ENCODE assay signal across 1 cellular context in the genomic region with DNA sequence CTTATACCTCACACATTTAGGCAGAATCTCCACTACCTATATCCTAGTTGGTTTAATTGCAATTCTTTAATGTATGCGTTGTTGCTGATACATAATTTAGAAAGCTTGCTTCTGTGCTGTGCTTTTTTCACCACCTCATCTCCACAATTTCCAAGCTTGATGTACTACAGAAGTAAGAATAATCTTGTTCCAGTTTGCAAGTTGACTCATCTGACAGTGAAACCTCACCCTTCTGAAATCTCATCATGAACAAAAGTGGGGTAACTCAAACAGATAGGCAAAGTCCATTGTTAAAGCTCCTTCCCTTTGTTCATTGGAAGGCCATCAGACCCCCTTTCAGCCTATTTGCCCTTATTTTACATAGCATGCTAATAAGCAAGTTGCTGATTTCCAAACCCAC.
TF ChIP-seq lines count a peak whose summit lies in the region.

No MANE protein-coding gene starts in this region.

TF ChIP-seq in SK-N-SH treated with all-trans-retinoic acid at 6 μM for 48 hours, 23 proteins besides CTCF, POLR2A, EP300 and RAD21 (continued from another document):
- TF ChIP-seq, protein P1, sequence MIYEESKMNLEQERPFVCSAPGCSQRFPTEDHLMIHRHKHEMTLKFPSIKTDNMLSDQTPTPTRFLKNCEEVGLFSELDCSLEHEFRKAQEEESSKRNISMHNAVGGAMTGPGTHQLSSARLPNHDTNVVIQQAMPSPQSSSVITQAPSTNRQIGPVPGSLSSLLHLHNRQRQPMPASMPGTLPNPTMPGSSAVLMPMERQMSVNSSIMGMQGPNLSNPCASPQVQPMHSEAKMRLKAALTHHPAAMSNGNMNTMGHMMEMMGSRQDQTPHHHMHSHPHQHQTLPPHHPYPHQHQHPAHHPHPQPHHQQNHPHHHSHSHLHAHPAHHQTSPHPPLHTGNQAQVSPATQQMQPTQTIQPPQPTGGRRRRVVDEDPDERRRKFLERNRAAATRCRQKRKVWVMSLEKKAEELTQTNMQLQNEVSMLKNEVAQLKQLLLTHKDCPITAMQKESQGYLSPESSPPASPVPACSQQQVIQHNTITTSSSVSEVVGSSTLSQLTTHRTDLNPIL (CRISPR knock-in tag; IDR thresholded peaks at IDR 0.05; ENCODE audit: low read depth): no peak
- TF ChIP-seq ZNF565 (CRISPR knock-in tag; conservative IDR thresholded peaks at IDR 0.05; ENCODE audit: low read depth): no peak
- TF ChIP-seq, protein P2, sequence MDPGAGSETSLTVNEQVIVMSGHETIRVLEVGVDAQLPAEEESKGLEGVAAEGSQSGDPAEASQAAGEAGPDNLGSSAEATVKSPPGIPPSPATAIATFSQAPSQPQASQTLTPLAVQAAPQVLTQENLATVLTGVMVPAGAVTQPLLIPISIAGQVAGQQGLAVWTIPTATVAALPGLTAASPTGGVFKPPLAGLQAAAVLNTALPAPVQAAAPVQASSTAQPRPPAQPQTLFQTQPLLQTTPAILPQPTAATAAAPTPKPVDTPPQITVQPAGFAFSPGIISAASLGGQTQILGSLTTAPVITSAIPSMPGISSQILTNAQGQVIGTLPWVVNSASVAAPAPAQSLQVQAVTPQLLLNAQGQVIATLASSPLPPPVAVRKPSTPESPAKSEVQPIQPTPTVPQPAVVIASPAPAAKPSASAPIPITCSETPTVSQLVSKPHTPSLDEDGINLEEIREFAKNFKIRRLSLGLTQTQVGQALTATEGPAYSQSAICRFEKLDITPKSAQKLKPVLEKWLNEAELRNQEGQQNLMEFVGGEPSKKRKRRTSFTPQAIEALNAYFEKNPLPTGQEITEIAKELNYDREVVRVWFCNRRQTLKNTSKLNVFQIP (CRISPR knock-in tag; IDR thresholded peaks at IDR 0.05; ENCODE audit: borderline replicate concordance, low read depth): no peak
- no peak for TF ChIP-seq TOX (CRISPR knock-in tag; IDR thresholded peaks at IDR 0.05; ENCODE audit: borderline replicate concordance)
- TF ChIP-seq ZC3H10 (CRISPR knock-in tag; IDR thresholded peaks at IDR 0.05): no peak
- TF ChIP-seq ZFP30 (CRISPR knock-in tag; IDR thresholded peaks at IDR 0.05): no peak
- TF ChIP-seq, protein P3, sequence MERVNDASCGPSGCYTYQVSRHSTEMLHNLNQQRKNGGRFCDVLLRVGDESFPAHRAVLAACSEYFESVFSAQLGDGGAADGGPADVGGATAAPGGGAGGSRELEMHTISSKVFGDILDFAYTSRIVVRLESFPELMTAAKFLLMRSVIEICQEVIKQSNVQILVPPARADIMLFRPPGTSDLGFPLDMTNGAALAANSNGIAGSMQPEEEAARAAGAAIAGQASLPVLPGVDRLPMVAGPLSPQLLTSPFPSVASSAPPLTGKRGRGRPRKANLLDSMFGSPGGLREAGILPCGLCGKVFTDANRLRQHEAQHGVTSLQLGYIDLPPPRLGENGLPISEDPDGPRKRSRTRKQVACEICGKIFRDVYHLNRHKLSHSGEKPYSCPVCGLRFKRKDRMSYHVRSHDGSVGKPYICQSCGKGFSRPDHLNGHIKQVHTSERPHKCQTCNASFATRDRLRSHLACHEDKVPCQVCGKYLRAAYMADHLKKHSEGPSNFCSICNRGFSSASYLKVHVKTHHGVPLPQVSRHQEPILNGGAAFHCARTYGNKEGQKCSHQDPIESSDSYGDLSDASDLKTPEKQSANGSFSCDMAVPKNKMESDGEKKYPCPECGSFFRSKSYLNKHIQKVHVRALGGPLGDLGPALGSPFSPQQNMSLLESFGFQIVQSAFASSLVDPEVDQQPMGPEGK (CRISPR knock-in tag; IDR thresholded peaks at IDR 0.05; ENCODE audit: borderline replicate concordance): no peak
- TF ChIP-seq ARNTL (CRISPR knock-in tag; IDR thresholded peaks at IDR 0.05; ENCODE audit: borderline replicate concordance, low read depth): no peak
- TF ChIP-seq ESRRG (CRISPR knock-in tag; IDR thresholded peaks at IDR 0.05): no peak
- TF ChIP-seq SNAI2 (CRISPR knock-in tag; IDR thresholded peaks at IDR 0.05): no peak
- TF ChIP-seq ZFP3 (CRISPR knock-in tag; IDR thresholded peaks at IDR 0.05): no peak
- no peak for TF ChIP-seq ISL1 (CRISPR knock-in tag; IDR thresholded peaks at IDR 0.05)
- TF ChIP-seq, protein P4, sequence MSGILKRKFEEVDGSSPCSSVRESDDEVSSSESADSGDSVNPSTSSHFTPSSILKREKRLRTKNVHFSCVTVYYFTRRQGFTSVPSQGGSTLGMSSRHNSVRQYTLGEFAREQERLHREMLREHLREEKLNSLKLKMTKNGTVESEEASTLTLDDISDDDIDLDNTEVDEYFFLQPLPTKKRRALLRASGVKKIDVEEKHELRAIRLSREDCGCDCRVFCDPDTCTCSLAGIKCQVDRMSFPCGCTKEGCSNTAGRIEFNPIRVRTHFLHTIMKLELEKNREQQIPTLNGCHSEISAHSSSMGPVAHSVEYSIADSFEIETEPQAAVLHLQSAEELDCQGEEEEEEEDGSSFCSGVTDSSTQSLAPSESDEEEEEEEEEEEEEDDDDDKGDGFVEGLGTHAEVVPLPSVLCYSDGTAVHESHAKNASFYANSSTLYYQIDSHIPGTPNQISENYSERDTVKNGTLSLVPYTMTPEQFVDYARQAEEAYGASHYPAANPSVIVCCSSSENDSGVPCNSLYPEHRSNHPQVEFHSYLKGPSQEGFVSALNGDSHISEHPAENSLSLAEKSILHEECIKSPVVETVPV (CRISPR knock-in tag; IDR thresholded peaks at IDR 0.05): no peak
